8 cellular contexts compared by ENCODE assay signal in the genomic region with DNA sequence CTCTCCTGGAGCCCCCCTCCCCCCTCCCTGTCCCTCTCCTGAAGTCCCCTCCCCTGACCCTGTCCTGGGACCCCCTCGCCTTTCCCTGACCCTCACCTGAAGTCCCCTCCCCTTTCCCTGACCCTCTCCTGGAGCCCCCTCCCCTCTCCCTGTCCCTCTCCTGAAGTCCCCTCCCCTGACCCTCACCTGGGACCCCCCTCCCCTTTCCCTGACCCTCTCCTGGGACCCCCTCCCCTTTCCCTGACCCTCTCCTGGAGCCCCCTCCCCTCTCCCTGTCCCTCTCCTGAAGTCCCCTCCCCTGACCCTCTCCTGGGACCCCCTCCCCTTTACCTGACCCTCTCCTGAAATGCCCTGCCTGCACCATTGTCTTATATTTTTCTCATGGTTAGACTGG. TPM values are rescaled to one million over a fixed set of nuclear protein-coding genes. Genes with fewer than 3 reads are reported as not detected.
DNase-seq lines count a peak whose midpoint lies in the region; ATAC-seq and TF ChIP-seq lines count a peak whose summit lies in the region.
"Not testable (repeated sequence)": the region's sequence is repeated elsewhere in the genome, so short reads cannot be mapped to it uniquely, and the experiment has no call there.

No MANE protein-coding gene starts in this region.

- peak overlapping the region; percentile 92 for H3K27ac ChIP-seq in CD4-positive, CD25-positive, alpha-beta regulatory T cell (ENCODE audit: insufficient read depth, low read length, poor library complexity, severe bottlenecking)
- H3K27ac ChIP-seq in OCI-LY1 (ENCODE audit: low read depth, low read length, poor library complexity, severe bottlenecking) (peak overlapping the region; percentile 91), body of pancreas (peak overlapping the region; percentile 37 to 83 (median 74)), esophagus muscularis mucosa (replicated peaks in 1 of 4) (peak overlapping the region in 3 of 4 donors; percentile 62 to 70 (median 63)), right lobe of liver (peak overlapping the region; percentile 23 to 81 (median 49)), parathyroid adenoma (peak overlapping the region; percentile 69), substantia nigra (ENCODE audit: low read depth, low read length, poor library complexity, severe bottlenecking) (peak overlapping the region; percentile 73)

- not testable (repeated sequence) for H3K79me2 ChIP-seq in OCI-LY1 (ENCODE audit: insufficient read depth, low read length); parathyroid adenoma

- peak overlapping the region; percentile 64 for H3K4me2 ChIP-seq in OCI-LY1 (ENCODE audit: low read length)
- H3K4me2 ChIP-seq in parathyroid adenoma (ENCODE audit: low read length): not testable (repeated sequence)

- intact Hi-C loops in body of pancreas (cut with DNase I); esophagus muscularis mucosa (cut with DNase I); right lobe of liver (cut with DNase I): not testable (repeated sequence)

- not testable (repeated sequence) for H3K27me3 ChIP-seq in CD4-positive, CD25-positive, alpha-beta regulatory T cell (ENCODE audit: control insufficient read depth, insufficient read depth, low read length); OCI-LY1 (ENCODE audit: insufficient read depth, low read length); body of pancreas; esophagus muscularis mucosa; right lobe of liver; parathyroid adenoma (ENCODE audit: control insufficient read depth, insufficient read depth, low read length)

- POLR2A ChIA-PET in activated CD4-positive, alpha-beta memory T cell treated with anti-CD3 and anti-CD28 coated beads, Interleukin-2, amount 10 ng/mL, durations not matched to agents 7 days and 5 days (lab: Charles Lee): interaction anchor here (1.0 to 6.0 kb wide), 7 partner anchors 8 to 136 kb away, joined by 3 to 53 read pairs (median 7); a partner anchor contains a TSS

- not testable (repeated sequence) for H3K9me3 Mint-ChIP-seq in CD4-positive, CD25-positive, alpha-beta regulatory T cell; activated CD4-positive, alpha-beta memory T cell treated with anti-CD3 and anti-CD28 coated beads, Interleukin-2, amount 10 ng/mL, durations not matched to agents 7 days and 5 days

- DNase-seq in CD4-positive, CD25-positive, alpha-beta regulatory T cell; activated CD4-positive, alpha-beta memory T cell treated with anti-CD3 and anti-CD28 coated beads, Interleukin-2, amount 10 ng/mL, durations not matched to agents 7 days and 5 days; body of pancreas; esophagus muscularis mucosa (ENCODE audit: extremely low spot score); right lobe of liver; substantia nigra (lab: John Stamatoyannopoulos, UW): not testable (repeated sequence)

- not testable (repeated sequence) for H2AFZ ChIP-seq in OCI-LY1 (ENCODE audit: low read length)
- peak overlapping the region; percentile 80 for H2AFZ ChIP-seq in parathyroid adenoma

- CTCF ChIA-PET in activated CD4-positive, alpha-beta memory T cell treated with anti-CD3 and anti-CD28 coated beads, Interleukin-2, amount 10 ng/mL, durations not matched to agents 7 days and 5 days (lab: Charles Lee): interaction anchor here (0.6 to 2.0 kb wide), 3 partner anchors 30 to 117 kb away, joined by 4 to 6 read pairs (median 5); no protein-coding TSS in a partner anchor

- TF ChIP-seq EP300 in esophagus muscularis mucosa (IDR thresholded peaks at IDR 0.05): not testable (repeated sequence)

- not testable (repeated sequence) for H3F3A ChIP-seq in OCI-LY1 (ENCODE audit: insufficient read depth, low read length)

- H3K36me3 Mint-ChIP-seq in CD4-positive, CD25-positive, alpha-beta regulatory T cell: not testable (repeated sequence)
- peaks cover 29% of the 10 kb centered on the region for H3K36me3 Mint-ChIP-seq in activated CD4-positive, alpha-beta memory T cell treated with anti-CD3 and anti-CD28 coated beads, Interleukin-2, amount 10 ng/mL, durations not matched to agents 7 days and 5 days (ENCODE audit: low read depth)

- H3K9ac ChIP-seq in OCI-LY1 (ENCODE audit: low read length): peak overlapping the region; percentile 49; the same call in 1 of the 2 replicates
- H3K9ac ChIP-seq in parathyroid adenoma: not testable (repeated sequence)

- H3K4me1 ChIP-seq in CD4-positive, CD25-positive, alpha-beta regulatory T cell (ENCODE audit: control insufficient read depth, insufficient read depth, low read length, poor library complexity, severe bottlenecking): peaks cover 68% of the 10 kb centered on the region
- H3K4me1 ChIP-seq in OCI-LY1 (ENCODE audit: insufficient read depth, low read length, severe bottlenecking) (peaks cover 46% of the 10 kb centered on the region), body of pancreas (peaks cover 39% of the 10 kb centered on the region), esophagus muscularis mucosa (peaks cover 17 to 36% (median 32%) of the 10 kb centered on the region in 4 donors), right lobe of liver (peaks cover 0 to 20% (median 0%) of the 10 kb centered on the region in 4 donors)
- not testable (repeated sequence) for H3K4me1 ChIP-seq in parathyroid adenoma

- not testable (repeated sequence) for H3K27me3 Mint-ChIP-seq in CD4-positive, CD25-positive, alpha-beta regulatory T cell; activated CD4-positive, alpha-beta memory T cell treated with anti-CD3 and anti-CD28 coated beads, Interleukin-2, amount 10 ng/mL, durations not matched to agents 7 days and 5 days

- not testable (repeated sequence) for H3K9me2 ChIP-seq in OCI-LY1 (ENCODE audit: low read depth, low read length)

- not testable (repeated sequence) for TF ChIP-seq CTCF in OCI-LY1 (IDR thresholded peaks at IDR 0.05; ENCODE audit: low read length); body of pancreas (IDR thresholded peaks at IDR 0.05); esophagus muscularis mucosa (IDR thresholded peaks at IDR 0.05); right lobe of liver (IDR thresholded peaks at IDR 0.05); parathyroid adenoma (IDR thresholded peaks at IDR 0.05)

- not testable (repeated sequence) for TF ChIP-seq POLR2A in body of pancreas (IDR thresholded peaks at IDR 0.05); esophagus muscularis mucosa (IDR thresholded peaks at IDR 0.05; ENCODE audit: low read depth); right lobe of liver (IDR thresholded peaks at IDR 0.05)

- ATAC-seq in CD4-positive, CD25-positive, alpha-beta regulatory T cell (ENCODE audit: low read depth in 2 of 2); body of pancreas; right lobe of liver: not testable (repeated sequence)

- peak overlapping the region; percentile 93 to 100 (median 94) for H3K27ac Mint-ChIP-seq in CD4-positive, CD25-positive, alpha-beta regulatory T cell
- H3K27ac Mint-ChIP-seq in activated CD4-positive, alpha-beta memory T cell treated with anti-CD3 and anti-CD28 coated beads, Interleukin-2, amount 10 ng/mL, durations not matched to agents 7 days and 5 days: peak overlapping the region; percentile 100

- peak overlapping the region; percentile 92 for H3K4me3 ChIP-seq in CD4-positive, CD25-positive, alpha-beta regulatory T cell (ENCODE audit: low read depth, low read length)
- H3K4me3 ChIP-seq in OCI-LY1 (ENCODE audit: low read depth, low read length, poor library complexity, severe bottlenecking); body of pancreas; right lobe of liver; parathyroid adenoma (ENCODE audit: low read depth, low read length): not testable (repeated sequence)
- H3K4me3 ChIP-seq in esophagus muscularis mucosa: peak overlapping the region in 3 of 4 donors; percentile 45 to 55 (median 53)

- not testable (repeated sequence) for H3K9me3 ChIP-seq in CD4-positive, CD25-positive, alpha-beta regulatory T cell (ENCODE audit: control insufficient read depth in 2 of 2, low read length in 2 of 2); OCI-LY1 (ENCODE audit: low read length); body of pancreas; esophagus muscularis mucosa; right lobe of liver; parathyroid adenoma (ENCODE audit: control insufficient read depth, low read length)

- H4K20me1 ChIP-seq in OCI-LY1 (ENCODE audit: insufficient read depth, low read length): not testable (repeated sequence)

- H3K4me3 Mint-ChIP-seq in CD4-positive, CD25-positive, alpha-beta regulatory T cell: peak overlapping the region; percentile 79 to 88 (median 84)
- not testable (repeated sequence) for H3K4me3 Mint-ChIP-seq in activated CD4-positive, alpha-beta memory T cell treated with anti-CD3 and anti-CD28 coated beads, Interleukin-2, amount 10 ng/mL, durations not matched to agents 7 days and 5 days

- H3K36me3 ChIP-seq in CD4-positive, CD25-positive, alpha-beta regulatory T cell (ENCODE audit: control insufficient read depth, insufficient read depth, low read length); OCI-LY1 (ENCODE audit: insufficient read depth, low read length); body of pancreas (replicated peaks in 1 of 2; ENCODE audit: insufficient read depth in 1 of 2, low read depth in 2 of 2); esophagus muscularis mucosa; right lobe of liver; parathyroid adenoma (ENCODE audit: control insufficient read depth, insufficient read depth, low read length): not testable (repeated sequence)

- 85 to 91% methylated on average over 1 of the region's 1 CpG for WGBS in body of pancreas, 2 donors
- WGBS in esophagus muscularis mucosa: 89% methylated on average over 1 of the region's 1 CpG
- WGBS in right lobe of liver (ENCODE audit: insufficient coverage, low coverage, low lambda C conversion rate, missing lambda C conversion rate): no CpG with 5 or more reads among the region's 1 CpG

- peaks cover 34 to 69% (median 58%) of the 10 kb centered on the region in 4 donors for H3K4me1 Mint-ChIP-seq in CD4-positive, CD25-positive, alpha-beta regulatory T cell
- H3K4me1 Mint-ChIP-seq in activated CD4-positive, alpha-beta memory T cell treated with anti-CD3 and anti-CD28 coated beads, Interleukin-2, amount 10 ng/mL, durations not matched to agents 7 days and 5 days: peaks cover 70% of the 10 kb centered on the region

RNA-seq across cellular contexts. Expression of a gene that starts 11.7 kb away (rescaled TPM):
- 38.1 TPM for total RNA-seq in CD4-positive, CD25-positive, alpha-beta regulatory T cell
- 100 to 1,000 TPM; 100 to 116 (median 109) TPM for polyA plus RNA-seq in CD4-positive, CD25-positive, alpha-beta regulatory T cell
- 10 to 100 TPM; 85.0 to 86.5 TPM for total RNA-seq in activated CD4-positive, alpha-beta memory T cell treated with anti-CD3 and anti-CD28 coated beads, Interleukin-2, amount 10 ng/mL, durations not matched to agents 7 days and 5 days
- total RNA-seq in body of pancreas: 10 to 100 TPM; 19.1 to 80.4 TPM
- total RNA-seq in esophagus muscularis mucosa: 100 to 1,000 TPM in 1 of 4 donors, 10 to 100 TPM in 3; 23.3 to 123 (median 29.9) TPM
- 10 to 100 TPM in 5 of 6 experiments, 1 to 10 TPM in 1; 7.2 to 44.6 (median 25.2) TPM for total RNA-seq in right lobe of liver

RNA-seq across cellular contexts. Expression of a gene that starts 49.7 kb away (rescaled TPM):
- 48.1 TPM for total RNA-seq in CD4-positive, CD25-positive, alpha-beta regulatory T cell
- polyA plus RNA-seq in CD4-positive, CD25-positive, alpha-beta regulatory T cell: 10 to 100 TPM; 29.1 to 46.2 (median 37.1) TPM
- total RNA-seq in activated CD4-positive, alpha-beta memory T cell treated with anti-CD3 and anti-CD28 coated beads, Interleukin-2, amount 10 ng/mL, durations not matched to agents 7 days and 5 days: 10 to 100 TPM; 50.0 to 51.3 TPM
- total RNA-seq in body of pancreas: 1 to 10 TPM; 2.0 to 4.2 TPM
- total RNA-seq in esophagus muscularis mucosa: 10 to 100 TPM in 1 of 4 donors, 1 to 10 TPM in 3; 5.4 to 17.7 (median 6.2) TPM
- 10 to 100 TPM in 1 of 6 experiments, 1 to 10 TPM in 5; 1.8 to 19.0 (median 4.6) TPM for total RNA-seq in right lobe of liver
